1 cellular context compared by ENCODE assay signal in genomic region chr2:195659114-195659513, GRCh38.
TF ChIP-seq lines count a peak whose summit lies in the region.

No MANE protein-coding gene starts in this region.

TF ChIP-seq in HEK293, 187 proteins besides CTCF, POLR2A, EP300 and RAD21 (continued from another document):
- TF ChIP-seq REST (tag by site-specific recombination; IDR thresholded peaks at IDR 0.05) = no peak
- TF ChIP-seq ZNF785 (tag by site-specific recombination; IDR thresholded peaks at IDR 0.05) = no peak
